23 cellular contexts compared by ENCODE assay signal in genomic region chr9:91541744-91542143, GRCh38.
"Had no signal": no experiment of that assay in that cellular context is flagged by ENCODE, and none has a peak within 500 bp of the region (broad histone marks: within the 10 kb centered on the region; RNA-seq: fewer than 3 reads in every experiment).

No MANE protein-coding gene starts in this region.

- H3K4me3 Mint-ChIP-seq: activated naive CD4-positive, alpha-beta T cell treated with anti-CD3 and anti-CD28 coated beads, Interleukin-2, amount 50 U/mL, for 24 hours; natural killer cell had no signal

- H3K9me3 Mint-ChIP-seq: activated naive CD4-positive, alpha-beta T cell treated with anti-CD3 and anti-CD28 coated beads, Interleukin-2, amount 50 U/mL, for 24 hours; natural killer cell had no signal

- H3K4me3 ChIP-seq: ascending aorta, coronary artery, lung, tibial artery had no signal

- ATAC-seq: foreskin keratinocyte; left lobe of liver; natural killer cell; stimulated activated naive CD8-positive, alpha-beta T cell treated with anti-CD3 and anti-CD28 coated beads, Interleukin-15, Interleukin-2, amounts not matched to agents 100 U/mL and 50 U/mL, for 24 hours had no signal

- H3K27ac Mint-ChIP-seq: activated naive CD4-positive, alpha-beta T cell treated with anti-CD3 and anti-CD28 coated beads, Interleukin-2, amount 50 U/mL, for 24 hours; natural killer cell had no signal

- H3K27me3 ChIP-seq: ascending aorta, foreskin keratinocyte, tibial artery had no signal

- H3K36me3 ChIP-seq: ascending aorta, neutrophil, tibial artery had no signal

- H3K36me3 Mint-ChIP-seq: activated naive CD4-positive, alpha-beta T cell treated with anti-CD3 and anti-CD28 coated beads, Interleukin-2, amount 50 U/mL, for 24 hours; natural killer cell had no signal

- DNase-seq: activated CD4-positive, alpha-beta T cell treated with anti-CD3 and anti-CD28 coated beads, Interleukin-2, amount 50 U/mL, for 1 hour; activated CD4-positive, CD25-positive, alpha-beta regulatory T cell treated with anti-CD3 and anti-CD28 coated beads, Interleukin-2, amount 50 U/mL, for 72 hours; activated CD8-positive, alpha-beta memory T cell treated with anti-CD3 and anti-CD28 coated beads, Interleukin-2, amount 50 U/mL, for 4 hours; activated effector memory CD4-positive, alpha-beta T cell treated with anti-CD3 and anti-CD28 coated beads, Interleukin-2, amount 50 U/mL, for 16 hours; activated T-cell treated with anti-CD3 and anti-CD28 coated beads, Interleukin-2, amount 50 U/mL, for 48 hours; caudate nucleus; foreskin keratinocyte; glutamatergic neuron; hippocampal formation; natural killer cell; retina; stimulated activated naive CD8-positive, alpha-beta T cell treated with anti-CD3 and anti-CD28 coated beads, Interleukin-15, Interleukin-2, amounts not matched to agents 100 U/mL and 50 U/mL, for 24 hours; substantia nigra; T-helper 1 cell; T1000; tibial artery had no signal

- FAIRE-seq: islet of Langerhans had no signal
